ENCODE assay signal across 8 cellular contexts in the genomic region with DNA sequence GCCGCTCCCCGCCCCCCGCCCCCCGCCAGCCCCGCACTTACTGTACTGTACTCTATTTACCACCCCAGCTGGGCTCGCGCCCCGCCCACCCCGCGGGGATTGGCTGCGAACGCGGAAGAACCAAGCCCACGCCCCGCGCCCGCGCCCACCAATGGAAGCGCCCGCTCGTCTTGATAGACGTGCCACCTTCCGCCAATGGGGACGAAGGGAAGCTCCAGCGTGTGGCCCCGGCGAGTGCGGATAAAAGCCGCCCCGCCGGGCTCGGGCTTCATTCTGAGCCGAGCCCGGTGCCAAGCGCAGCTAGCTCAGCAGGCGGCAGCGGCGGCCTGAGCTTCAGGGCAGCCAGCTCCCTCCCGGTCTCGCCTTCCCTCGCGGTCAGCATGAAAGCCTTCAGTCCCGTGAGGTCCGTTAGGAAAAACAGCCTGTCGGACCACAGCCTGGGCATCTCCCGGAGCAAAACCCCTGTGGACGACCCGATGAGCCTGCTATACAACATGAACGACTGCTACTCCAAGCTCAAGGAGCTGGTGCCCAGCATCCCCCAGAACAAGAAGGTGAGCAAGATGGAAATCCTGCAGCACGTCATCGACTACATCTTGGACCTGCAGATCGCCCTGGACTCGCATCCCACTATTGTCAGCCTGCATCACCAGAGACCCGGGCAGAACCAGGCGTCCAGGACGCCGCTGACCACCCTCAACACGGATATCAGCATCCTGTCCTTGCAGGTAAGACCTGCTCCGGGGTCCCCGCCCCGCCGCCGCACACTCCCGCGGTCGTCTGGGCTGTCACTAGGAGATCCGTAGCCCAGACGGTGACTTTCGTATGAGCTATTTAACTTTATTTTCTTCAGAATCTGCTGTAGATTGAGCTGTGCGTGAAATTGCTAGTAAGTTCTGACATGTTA. TPM values are rescaled to one million over a fixed set of nuclear protein-coding genes. Genes with fewer than 3 reads are reported as not detected.
DNase-seq lines count a peak whose midpoint lies in the region; TF ChIP-seq lines count a peak whose summit lies in the region.

TSS of gene ID2 (plus strand) at position 271 of the 907 bp plus-strand sequence. CDS start at position 381, 110 bp downstream.

- H3K36me3 ChIP-seq in SJSA1 (peaks cover 33% of the 10 kb centered on the region), stomach (no peaks in the 10 kb centered on the region)

- no peaks in the 10 kb centered on the region for H3K36me3 Mint-ChIP-seq in neural crest cell (ENCODE audit: low read depth)

- TF ChIP-seq POLR2A in stomach (IDR thresholded peaks at IDR 0.05), result peak in 2 of 4 donors; percentile 96 to 97

- H3K9me3 Mint-ChIP-seq in neural crest cell, result no peaks in the 10 kb centered on the region

- DNase-seq in GM03348 (ENCODE audit: low spot score) (peak; percentile 100), HEK293T (ENCODE audit: extremely low spot score) (peak; percentile 93), MV-4-11 (lab: John Stamatoyannopoulos, UW) (peak; percentile 96), SJSA1 (ENCODE audit: low read depth in 1 of 2, low spot score in 2 of 2) (peak; percentile 97 to 99), fibroblast of villous mesenchyme (ENCODE audit: low read depth) (peak; percentile 98), neural crest cell (ENCODE audit: low read depth, low spot score) (peak; percentile 97), stomach (peak; percentile 99)
- peak; percentile 98 for DNase-seq in activated gamma-delta T cell treated with anti-CD3 and anti-CD28 coated beads, Interleukin-2, amount 50 U/mL, for 16 hours (ENCODE audit: low read depth)

- H3K4me1 Mint-ChIP-seq in neural crest cell, result peaks cover 63% of the 10 kb centered on the region

- peaks cover 58% of the 10 kb centered on the region for H3K27me3 Mint-ChIP-seq in neural crest cell (ENCODE audit: low read depth)

- peaks cover 47% of the 10 kb centered on the region for H3K4me1 ChIP-seq in SJSA1 (replicated peaks)
- H3K4me1 ChIP-seq in stomach, result peaks cover 42 to 65% (median 57%) of the 10 kb centered on the region in 4 donors

- CTCF ChIA-PET in HEK293T (lab: Yijun Ruan, JAX), result interaction anchor here (1.3 kb wide), 1 partner anchor 11 kb away, joined by 6 read pairs; no protein-coding TSS in a partner anchor

- 0 to 1% (median 1%) methylated on average over 20 to 67 of the region's 70 CpGs for WGBS in stomach, 5 donors

- H3K27me3 ChIP-seq in SJSA1 (replicated peaks) (no peaks in the 10 kb centered on the region), stomach (peaks cover 0 to 12% (median 0%) of the 10 kb centered on the region in 3 donors)

- H3K4me3 Mint-ChIP-seq in neural crest cell, result peak within 1 kb of the TSS; percentile 97

- TF ChIP-seq CTCF in fibroblast of villous mesenchyme (IDR thresholded peaks at IDR 0.05; ENCODE audit: insufficient read depth, low read depth, low read length), result no peak
- peak; percentile 18 for TF ChIP-seq CTCF in neural crest cell (conservative IDR thresholded peaks at IDR 0.05)
- TF ChIP-seq CTCF in stomach (IDR thresholded peaks at IDR 0.05), result no peak

- no peak for TF ChIP-seq EP300 in stomach (IDR thresholded peaks at IDR 0.05)

- POLR2A ChIA-PET in HEK293T (lab: Yijun Ruan, JAX), result interaction anchor here (0.6 to 3.7 kb wide), 42 partner anchors 8 to 1771 kb away, joined by 3 to 14 read pairs (median 5); no protein-coding TSS in a partner anchor

- H3K27ac ChIP-seq in SJSA1 (peak within 1 kb of the TSS; percentile 97), stomach (peak within 1 kb of the TSS; percentile 95 to 99 (median 98))

- peak within 1 kb of the TSS; percentile 73 for H3K27ac Mint-ChIP-seq in neural crest cell (ENCODE audit: unreplicated experiment)

- intact Hi-C loops in stomach (cut with DNase I; ENCODE audit: low total_unique reads), result no loop called here

- H3K4me3 ChIP-seq in SJSA1 (peak within 1 kb of the TSS; percentile 56), fibroblast of villous mesenchyme (ENCODE audit: low read depth, low read length) (peak within 1 kb of the TSS; percentile 70), stomach (peak within 1 kb of the TSS; percentile 74 to 82 (median 80))

- no peaks in the 10 kb centered on the region for H3K9me3 ChIP-seq in SJSA1 (replicated peaks)
- no peaks in the 10 kb centered on the region for H3K9me3 ChIP-seq in stomach

TF ChIP-seq in HEK293T, 16 proteins besides CTCF, POLR2A, EP300 and RAD21:
- TF ChIP-seq, protein P1, sequence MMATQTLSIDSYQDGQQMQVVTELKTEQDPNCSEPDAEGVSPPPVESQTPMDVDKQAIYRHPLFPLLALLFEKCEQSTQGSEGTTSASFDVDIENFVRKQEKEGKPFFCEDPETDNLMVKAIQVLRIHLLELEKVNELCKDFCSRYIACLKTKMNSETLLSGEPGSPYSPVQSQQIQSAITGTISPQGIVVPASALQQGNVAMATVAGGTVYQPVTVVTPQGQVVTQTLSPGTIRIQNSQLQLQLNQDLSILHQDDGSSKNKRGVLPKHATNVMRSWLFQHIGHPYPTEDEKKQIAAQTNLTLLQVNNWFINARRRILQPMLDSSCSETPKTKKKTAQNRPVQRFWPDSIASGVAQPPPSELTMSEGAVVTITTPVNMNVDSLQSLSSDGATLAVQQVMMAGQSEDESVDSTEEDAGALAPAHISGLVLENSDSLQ (IDR thresholded peaks at IDR 0.05), result peak; percentile 99
- 0 out of 2 replicates have a peak, but pooled peaks have one; percentile 46 for TF ChIP-seq ARNT (IDR thresholded peaks at IDR 0.05)
- TF ChIP-seq ELF4 (IDR thresholded peaks at IDR 0.05), result peak; percentile 96
- no peak for TF ChIP-seq SUZ12 (IDR thresholded peaks at IDR 0.05)
- TF ChIP-seq FOXA1 (IDR thresholded peaks at IDR 0.05), result no peak
- no peak for TF ChIP-seq LEF1 (IDR thresholded peaks at IDR 0.05; ENCODE audit: borderline replicate concordance)
- no peak for TF ChIP-seq HDGF (IDR thresholded peaks at IDR 0.05; ENCODE audit: borderline replicate concordance)
- no peak for TF ChIP-seq FOXK2 (IDR thresholded peaks at IDR 0.05)

RNA-seq across cellular contexts. Expression of gene ID2, which starts in this region (rescaled TPM):
- 161 and 209 TPM in 2 replicates for total RNA-seq in SJSA1 (2014; rRNA removed; shearing (Covaris generic))
- total RNA-seq in fibroblast of villous mesenchyme (31.2 and 118 TPM in 2 replicates), neural crest cell (44.1 and 46.1 TPM in 2 replicates), stomach (100 to 1,000 TPM in 4 of 5 donors, 10 to 100 TPM in 1; 89.8 to 255 (median 176) TPM)
- 10 to 100 TPM; 40.6 to 67.2 (median 57.6) TPM for polyA plus RNA-seq in stomach

Comparison
In these comparisons a context has a peak if more than half of its experiments do, and no peak if none do; other contexts are left out.
1. Peak in every context shown above with its lines: DNase-seq, H3K4me3 ChIP-seq and H3K27ac ChIP-seq.